8 cellular contexts compared by ENCODE assay signal in the genomic region with DNA sequence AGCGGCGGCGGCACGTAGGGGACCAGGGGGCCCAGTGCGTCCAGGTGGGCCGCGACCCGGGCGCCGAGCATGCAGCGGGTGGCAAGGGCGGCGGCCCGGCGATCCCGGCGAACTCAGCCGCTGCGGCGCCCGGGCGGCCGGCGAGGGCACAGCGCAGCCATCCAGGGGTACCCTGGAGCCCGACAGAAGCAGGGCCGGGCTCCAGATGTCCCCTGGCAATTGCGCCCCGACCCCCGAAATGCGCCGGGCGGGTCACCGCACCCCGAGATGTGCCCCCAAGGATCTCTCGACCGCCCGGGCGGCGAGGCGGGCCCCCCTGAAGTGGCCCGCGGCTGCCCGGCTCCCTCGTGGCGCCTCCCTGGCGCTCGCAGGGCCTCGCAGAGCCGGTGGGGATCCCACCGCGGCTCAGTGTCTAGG. TPM values are rescaled to one million over a fixed set of nuclear protein-coding genes. Genes with fewer than 3 reads are reported as not detected.
DNase-seq lines count a peak whose midpoint lies in the region; ATAC-seq and TF ChIP-seq lines count a peak whose summit lies in the region.
"Not testable (repeated sequence)": the region's sequence is repeated elsewhere in the genome, so short reads cannot be mapped to it uniquely, and the experiment has no call there.

No MANE protein-coding gene starts in this region.

- H4K20me1 ChIP-seq in SK-N-SH (ENCODE audit: insufficient read depth) = peaks cover 51% of the 10 kb centered on the region

- intact Hi-C loops in ascending aorta (cut with DNase I) = loop anchor here (1.0 to 10.0 kb wide), 5 partner anchors 19 to 1847 kb away; a partner anchor contains a TSS

- not testable (repeated sequence) for DNase-seq in AG04450 (ENCODE audit: low read depth, low spot score); ascending aorta (ENCODE audit: low spot score in 2 of 2); fibroblast of pulmonary artery (ENCODE audit: low read depth)
- DNase-seq in SK-N-SH = peak; percentile 49

- H3F3A ChIP-seq in SK-N-SH (replicated peaks; ENCODE audit: insufficient read depth) = not testable (repeated sequence)

- peak overlapping the region; percentile 99 for H3K4me2 ChIP-seq in SK-N-SH

- H3K9me2 ChIP-seq in SK-N-SH = not testable (repeated sequence)

- peaks cover 3 to 22% of the 10 kb centered on the region in 2 experiments for H3K36me3 ChIP-seq in SK-N-SH (replicated peaks in 1 of 2; ENCODE audit: control insufficient read depth in 1 of 2, insufficient read depth in 2 of 2, low read length in 1 of 2)
- not testable (repeated sequence) for H3K36me3 ChIP-seq in ascending aorta
- H3K36me3 ChIP-seq in mesodermal cell (ENCODE audit: control insufficient read depth, insufficient read depth, low read length) = peaks cover 18% of the 10 kb centered on the region

- no CpG with 5 or more reads among the region's 52 CpGs for WGBS in SK-N-SH (ENCODE audit: low lambda C conversion rate)
- 0 to 1% methylated on average over 39 to 45 of the region's 52 CpGs for WGBS in mesodermal cell (ENCODE audit: insufficient coverage in 2 of 2), 2 experiments

- TF ChIP-seq CTCF in AG04450 (IDR thresholded peaks at IDR 0.05; ENCODE audit: low read depth, low read length); SK-N-SH (IDR thresholded peaks at IDR 0.05); ascending aorta (IDR thresholded peaks at IDR 0.05); fibroblast of pulmonary artery (IDR thresholded peaks at IDR 0.05; ENCODE audit: low read length, missing control alignments): not testable (repeated sequence)

- H3K27me3 ChIP-seq in AG04450 (ENCODE audit: control insufficient read depth, insufficient read depth, low read length); SK-N-SH (ENCODE audit: insufficient read depth); ascending aorta: not testable (repeated sequence)

- peaks cover 71% of the 10 kb centered on the region for H3K79me2 ChIP-seq in SK-N-SH (ENCODE audit: insufficient read depth)

- H3K4me3 ChIP-seq in AG04450 (ENCODE audit: low read depth, low read length) = peak overlapping the region; percentile 80
- peak overlapping the region; percentile 70 to 78 for H3K4me3 ChIP-seq in SK-N-SH (ENCODE audit: low read depth in 2 of 2, low read length in 1 of 2)
- peak overlapping the region; percentile 60 to 97 for H3K4me3 ChIP-seq in ascending aorta
- peak overlapping the region; percentile 74 for H3K4me3 ChIP-seq in fibroblast of pulmonary artery (replicated peaks; ENCODE audit: low read depth, low read length)
- peak overlapping the region; percentile 61 for H3K4me3 ChIP-seq in mesodermal cell (ENCODE audit: extremely low read depth, insufficient read depth, low read length, poor library complexity, severe bottlenecking)
- H3K4me3 ChIP-seq in skin epidermis = peak overlapping the region; percentile 66 to 94 (median 79)

- not testable (repeated sequence) for TF ChIP-seq EP300 in SK-N-SH (IDR thresholded peaks at IDR 0.05; ENCODE audit: borderline replicate concordance in 1 of 2, low read depth in 1 of 2, low read length in 1 of 2)

- H3K4me1 ChIP-seq in SK-N-SH (ENCODE audit: control insufficient read depth in 1 of 2, insufficient read depth in 2 of 2, low read depth in 1 of 2, low read length in 1 of 2) = peaks cover 15 to 69% of the 10 kb centered on the region in 2 experiments
- H3K4me1 ChIP-seq in ascending aorta = peaks cover 24 to 62% of the 10 kb centered on the region in 2 donors
- peaks cover 41% of the 10 kb centered on the region for H3K4me1 ChIP-seq in mesodermal cell (ENCODE audit: control insufficient read depth, insufficient read depth, low read length, poor library complexity, severe bottlenecking)

- not testable (repeated sequence) for TF ChIP-seq RAD21 in SK-N-SH (IDR thresholded peaks at IDR 0.05; ENCODE audit: low read length)

- CTCF ChIA-PET in AG04450 (lab: Charles Lee) = interaction anchor here (0.6 to 1.0 kb wide), 3 partner anchors 9 to 23 kb away, joined by 4 to 7 read pairs (median 5); no protein-coding TSS in a partner anchor
- CTCF ChIA-PET in SK-N-SH (lab: Yijun Ruan, JAX) = interaction anchor here (1.0 to 1.7 kb wide), 2 partner anchors 22 to 23 kb away, joined by 3 to 5 read pairs; no protein-coding TSS in a partner anchor

- not testable (repeated sequence) for H3K9me3 ChIP-seq in AG04450 (ENCODE audit: control insufficient read depth, insufficient read depth, low read length); SK-N-SH; ascending aorta; mesodermal cell (ENCODE audit: control insufficient read depth, low read length)

- H3K9ac ChIP-seq in SK-N-SH = peak overlapping the region; percentile 77

- peak; percentile 3 for ATAC-seq in GM19328 (IDR thresholded peaks at IDR 0.05; ENCODE audit: unreplicated experiment)
- ATAC-seq in HG03280 (IDR thresholded peaks at IDR 0.05; ENCODE audit: unreplicated experiment) = peak; percentile 7

- H2AFZ ChIP-seq in SK-N-SH (ENCODE audit: low read depth) = not testable (repeated sequence)

- POLR2A ChIA-PET in AG04450 (lab: Yijun Ruan, JAX) (interaction anchor here (0.6 to 1.3 kb wide), 6 partner anchors 171 to 781 kb away, joined by 3 to 7 read pairs (median 3); a partner anchor contains a TSS), SK-N-SH (lab: Yijun Ruan, JAX) (interaction anchor here (0.7 kb wide), 1 partner anchor 398 kb away, joined by 3 read pairs; no protein-coding TSS in a partner anchor)

- not testable (repeated sequence) for H3K27ac ChIP-seq in AG04450 (ENCODE audit: low read depth, low read length); mesodermal cell (ENCODE audit: low read depth, low read length, severe bottlenecking)
- H3K27ac ChIP-seq in SK-N-SH (ENCODE audit: low read depth in 2 of 2, low read length in 1 of 2) = peak overlapping the region in 1 of 2 experiments; percentile 50; a peak in 1 of 4 replicates
- H3K27ac ChIP-seq in ascending aorta = peak overlapping the region; percentile 83 to 95
- H3K27ac ChIP-seq in skin epidermis = peak overlapping the region; percentile 61 to 94 (median 86)

TF ChIP-seq in SK-N-SH, 30 proteins besides CTCF, POLR2A, EP300 and RAD21:
- TF ChIP-seq MXI1 (IDR thresholded peaks at IDR 0.05; ENCODE audit: low read depth, low read length) = 0 out of 2 replicates have a peak, but pooled peaks have one; percentile 26
TF ChIP-seq in SK-N-SH: peak in this region for 1; not testable (repeated sequence) for 29.

RNA-seq across cellular contexts. Expression of a gene that starts 0.3 kb away (rescaled TPM):
- polyA plus RNA-seq in AG04450 (2011; rRNA removed) (37.3 and 49.3 TPM in 2 replicates), SK-N-SH (2012; rRNA removed) (48.2 and 55.5 TPM in 2 replicates)
- 30.8 and 35.0 TPM in 2 replicates for polyA minus RNA-seq in AG04450 (2011; rRNA and poly(A)+ RNA removed)
- polyA plus RNA-seq in SK-N-SH (2012; cell fraction: cytosol; rRNA removed) = 37.8 and 49.5 TPM in 2 replicates
- 27.7 and 34.0 TPM in 2 replicates for polyA plus RNA-seq in SK-N-SH (2012; cell fraction: nucleus; rRNA removed)
- total RNA-seq in ascending aorta = 94.2 TPM
- polyA plus RNA-seq in mesodermal cell (2013, experiment 1 of 2) = 36.9 TPM
- polyA plus RNA-seq in mesodermal cell (2013, experiment 2 of 2) = 34.8 TPM

RNA-seq across cellular contexts. Expression of a gene that starts 2.4 kb away (rescaled TPM):
- 11.9 and 13.7 TPM in 2 replicates for polyA plus RNA-seq in AG04450 (2011; rRNA removed)
- polyA minus RNA-seq in AG04450 (2011; rRNA and poly(A)+ RNA removed) = 43.9 and 49.8 TPM in 2 replicates
- polyA plus RNA-seq in SK-N-SH (2012; rRNA removed) = 9.2 and 13.7 TPM in 2 replicates
- polyA plus RNA-seq in SK-N-SH (2012; cell fraction: cytosol; rRNA removed) = 9.3 and 12.0 TPM in 2 replicates
- 22.7 and 22.9 TPM in 2 replicates for polyA plus RNA-seq in SK-N-SH (2012; cell fraction: nucleus; rRNA removed)
- total RNA-seq in ascending aorta = 16.2 TPM
- 18.3 TPM for polyA plus RNA-seq in mesodermal cell (2013, experiment 1 of 2)
- polyA plus RNA-seq in mesodermal cell (2013, experiment 2 of 2) = 17.3 TPM
